ENCODE assay signal across 15 cellular contexts in the genomic region with DNA sequence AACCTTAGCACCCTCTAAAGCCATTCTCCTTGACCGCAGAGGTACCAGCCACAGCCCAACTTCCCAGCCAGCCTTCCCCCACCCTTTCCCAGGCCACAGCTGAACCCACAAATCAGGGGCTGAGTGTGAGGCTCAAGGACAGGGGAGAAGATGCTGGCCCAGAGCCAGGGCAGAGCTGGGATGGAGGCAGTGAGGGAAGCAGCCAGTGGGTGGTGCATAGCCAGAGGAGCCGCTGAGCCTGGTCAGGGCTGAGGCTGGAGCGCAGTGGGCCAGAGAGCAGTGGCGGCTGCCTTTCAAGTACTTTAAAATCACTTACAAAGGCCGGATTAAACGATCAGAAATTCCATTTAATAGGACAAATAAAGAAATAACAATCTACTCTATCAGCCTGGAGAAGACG. TPM values are rescaled to one million over a fixed set of nuclear protein-coding genes. Genes with fewer than 3 reads are reported as not detected.
DNase-seq lines count a peak whose midpoint lies in the region; ATAC-seq and TF ChIP-seq lines count a peak whose summit lies in the region.
"Had no signal": no experiment of that assay in that cellular context is flagged by ENCODE, and none has a peak within 500 bp of the region (broad histone marks: within the 10 kb centered on the region; RNA-seq: fewer than 3 reads in every experiment).

No MANE protein-coding gene starts in this region.

- 63 to 68% methylated on average over 6 to 7 of the region's 7 CpGs for WGBS in testis, 2 donors

- H3K27me3 ChIP-seq in testis: no peaks in the 10 kb centered on the region
- no peaks in the 10 kb centered on the region for H3K27me3 ChIP-seq in CD8-positive, alpha-beta memory T cell (ENCODE audit: insufficient read depth, low read length, poor library complexity, severe bottlenecking)
- H3K27me3 ChIP-seq: pancreas had no signal

- TF ChIP-seq CTCF in testis (IDR thresholded peaks at IDR 0.05): no peak
- TF ChIP-seq CTCF in endothelial cell (IDR thresholded peaks at IDR 0.05; ENCODE audit: unreplicated experiment): no peak

- peaks cover 5% of the 10 kb centered on the region for H3K27me3 Mint-ChIP-seq in endothelial cell (ENCODE audit: unreplicated experiment)
- H3K27me3 Mint-ChIP-seq in CD8-positive, alpha-beta memory T cell: no peaks in the 10 kb centered on the region
- H3K27me3 Mint-ChIP-seq: activated CD4-positive, alpha-beta T cell treated with anti-CD3 and anti-CD28 coated beads, Interleukin-2, amount 10 ng/mL, durations not matched to agents 24 days and 14 days; CD4-positive, alpha-beta memory T cell had no signal

- H3K4me3 Mint-ChIP-seq in endothelial cell (ENCODE audit: unreplicated experiment): no peak overlapping the region
- H3K4me3 Mint-ChIP-seq in CD8-positive, alpha-beta memory T cell: no peak overlapping the region
- H3K4me3 Mint-ChIP-seq: activated CD4-positive, alpha-beta T cell treated with anti-CD3 and anti-CD28 coated beads, Interleukin-2, amount 10 ng/mL, durations not matched to agents 24 days and 14 days; CD4-positive, alpha-beta memory T cell had no signal

- CTCF ChIA-PET in CD8-positive, alpha-beta memory T cell (lab: Charles Lee): no interaction called here

- H3K27ac Mint-ChIP-seq in endothelial cell (ENCODE audit: unreplicated experiment): no peak overlapping the region
- H3K27ac Mint-ChIP-seq in CD8-positive, alpha-beta memory T cell: no peak overlapping the region
- H3K27ac Mint-ChIP-seq: activated CD4-positive, alpha-beta T cell treated with anti-CD3 and anti-CD28 coated beads, Interleukin-2, amount 10 ng/mL, durations not matched to agents 24 days and 14 days; CD4-positive, alpha-beta memory T cell had no signal

- no peak overlapping the region for H3K27ac ChIP-seq in testis
- no peak overlapping the region for H3K27ac ChIP-seq in CD8-positive, alpha-beta memory T cell (ENCODE audit: low read depth, low read length)
- H3K27ac ChIP-seq: A549, pancreas had no signal

- H3K36me3 ChIP-seq in testis (ENCODE audit: low read depth, missing control alignments): no peaks in the 10 kb centered on the region
- H3K36me3 ChIP-seq in CD8-positive, alpha-beta memory T cell (ENCODE audit: insufficient read depth, low read length): peaks cover 11% of the 10 kb centered on the region
- H3K36me3 ChIP-seq: pancreas had no signal

- DNase-seq in NCI-H82 (lab: John Stamatoyannopoulos, UW) (peak; percentile 32), NCI-H82 treated with DMSO at 0.1 percent for 48 hours (lab: John Stamatoyannopoulos, UW; ENCODE audit: unreplicated experiment) (no peak), NCI-H774 (lab: John Stamatoyannopoulos, UW) (peak; percentile 57), left cardiac atrium (peak; percentile 75), testis (peak; percentile 78), endothelial cell (ENCODE audit: low spot score) (no peak), T-helper 2 cell (no peak)
- DNase-seq in CD8-positive, alpha-beta memory T cell: no peak
- DNase-seq: activated CD4-positive, alpha-beta T cell treated with anti-CD3 and anti-CD28 coated beads, Interleukin-2, amount 10 ng/mL, durations not matched to agents 24 days and 14 days; CD4-positive, alpha-beta memory T cell; GDM1; NCI-H2107; pancreas; SIG-M5 had no signal

- no peak overlapping the region for H3K4me3 ChIP-seq in testis
- H3K4me3 ChIP-seq in CD8-positive, alpha-beta memory T cell (ENCODE audit: low read length): no peak overlapping the region
- H3K4me3 ChIP-seq: A549, pancreas had no signal

- intact Hi-C loops in left cardiac atrium (cut with DNase I): no loop called here
- intact Hi-C loops in testis (cut with DNase I; ENCODE audit: low total_unique reads): no loop called here

- peaks cover 4% of the 10 kb centered on the region for H3K4me1 Mint-ChIP-seq in endothelial cell (ENCODE audit: unreplicated experiment)
- H3K4me1 Mint-ChIP-seq in CD8-positive, alpha-beta memory T cell: peaks cover 0 to under 1% (median 0%) of the 10 kb centered on the region in 3 donors
- H3K4me1 Mint-ChIP-seq: activated CD4-positive, alpha-beta T cell treated with anti-CD3 and anti-CD28 coated beads, Interleukin-2, amount 10 ng/mL, durations not matched to agents 24 days and 14 days had no signal

- H3K36me3 Mint-ChIP-seq in endothelial cell (ENCODE audit: low read depth, unreplicated experiment): peaks cover 6% of the 10 kb centered on the region
- H3K36me3 Mint-ChIP-seq in CD8-positive, alpha-beta memory T cell: peaks cover 0 to 47% (median 4%) of the 10 kb centered on the region in 3 donors

- no peaks in the 10 kb centered on the region for H3K9me3 Mint-ChIP-seq in endothelial cell (ENCODE audit: unreplicated experiment)
- no peaks in the 10 kb centered on the region for H3K9me3 Mint-ChIP-seq in CD8-positive, alpha-beta memory T cell
- H3K9me3 Mint-ChIP-seq: activated CD4-positive, alpha-beta T cell treated with anti-CD3 and anti-CD28 coated beads, Interleukin-2, amount 10 ng/mL, durations not matched to agents 24 days and 14 days had no signal

- peaks cover 7% of the 10 kb centered on the region for H3K4me1 ChIP-seq in testis
- H3K4me1 ChIP-seq in CD8-positive, alpha-beta memory T cell (ENCODE audit: insufficient read depth, low read length): no peaks in the 10 kb centered on the region
- H3K4me1 ChIP-seq: A549, pancreas had no signal

- TF ChIP-seq POLR2A in testis (IDR thresholded peaks at IDR 0.05): no peak

- POLR2A ChIA-PET in CD8-positive, alpha-beta memory T cell (lab: Charles Lee): no interaction called here

- H3K9me3 ChIP-seq in testis: no peaks in the 10 kb centered on the region
- no peaks in the 10 kb centered on the region for H3K9me3 ChIP-seq in CD8-positive, alpha-beta memory T cell (ENCODE audit: low read length)
- H3K9me3 ChIP-seq: A549, pancreas had no signal

- peak; percentile 71 to 76 for ATAC-seq in left cardiac atrium
- ATAC-seq: A549 had no signal

RNA-seq across cellular contexts. Expression of a gene that starts 36.3 kb away (rescaled TPM):
- total RNA-seq in left cardiac atrium: 10 to 100 TPM; 23.6 to 25.4 TPM
- 10 to 100 TPM; 84.2 to 86.6 TPM for total RNA-seq in testis
- 54.2 TPM for polyA plus RNA-seq in testis (ENCODE audit: insufficient read depth, low read depth, low replicate concordance)
- 87.9 TPM for total RNA-seq in endothelial cell (ENCODE audit: unreplicated experiment)
- 10 to 100 TPM; 35.0 to 36.1 TPM for total RNA-seq in CD8-positive, alpha-beta memory T cell
- 45.5 TPM for polyA plus RNA-seq in CD8-positive, alpha-beta memory T cell

Comparison
In these comparisons a context has a peak if more than half of its experiments do, and no peak if none do; other contexts are left out.
1. DNase-seq: peak in NCI-H82 (single experiment), NCI-H774 (single experiment), left cardiac atrium (single experiment) and testis (single experiment); none in NCI-H82 treated with DMSO at 0.1 percent for 48 hours (single experiment), endothelial cell (single experiment), CD8-positive, alpha-beta memory T cell (0 of 5) and T-helper 2 cell (0 of 5).